Comparison of ENCODE assay signal across 9 cellular contexts in the genomic region with DNA sequence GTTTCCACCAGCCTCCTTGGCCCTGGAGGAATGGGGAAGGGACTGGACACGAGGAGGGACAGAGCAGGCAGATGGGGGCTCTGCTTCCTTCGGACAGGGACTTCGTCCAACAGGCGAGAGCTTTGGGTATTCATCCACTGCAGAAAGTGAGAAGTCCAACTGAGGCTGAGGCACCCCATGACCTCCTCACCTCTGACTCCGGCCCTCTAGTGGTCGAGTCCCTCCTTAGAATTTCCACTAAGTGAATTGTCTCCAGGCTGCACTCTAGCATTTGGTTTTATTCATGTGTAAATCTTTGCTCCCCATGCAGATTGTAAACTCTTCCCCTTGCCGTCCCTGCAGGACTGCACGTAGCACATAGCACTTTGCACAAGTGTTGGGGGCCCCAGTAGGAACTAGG. TPM values are rescaled to one million over a fixed set of nuclear protein-coding genes. Genes with fewer than 3 reads are reported as not detected.
DNase-seq lines count a peak whose midpoint lies in the region; FAIRE-seq and TF ChIP-seq lines count a peak whose summit lies in the region.
"Had no signal": no experiment of that assay in that cellular context is flagged by ENCODE, and none has a peak within 500 bp of the region (broad histone marks: within the 10 kb centered on the region; RNA-seq: fewer than 3 reads in every experiment).

No MANE protein-coding gene starts in this region.

- H3K4me3 Mint-ChIP-seq in HFFc6 = no peak overlapping the region
- no peak overlapping the region for H3K4me3 Mint-ChIP-seq in activated naive CD4-positive, alpha-beta T cell treated with anti-CD3 and anti-CD28 coated beads, Interleukin-2, amount 10 ng/mL, durations not matched to agents 7 days and 5 days

- H3K36me3 Mint-ChIP-seq in HFFc6 (ENCODE audit: low read depth) = peaks cover 31% of the 10 kb centered on the region
- peaks cover 18% of the 10 kb centered on the region for H3K36me3 Mint-ChIP-seq in activated naive CD4-positive, alpha-beta T cell treated with anti-CD3 and anti-CD28 coated beads, Interleukin-2, amount 10 ng/mL, durations not matched to agents 7 days and 5 days

- no peaks in the 10 kb centered on the region for H3K36me3 ChIP-seq in liver (ENCODE audit: control insufficient read depth in 4 of 4, insufficient read depth in 3 of 4, low read depth in 1 of 4, low read length in 3 of 4)

- DNase-seq in AG04450 (ENCODE audit: low read depth, low spot score) (no peak), HFFc6 (no peak), SHP77 treated with DMSO at 0.1 percent for 48 hours (lab: John Stamatoyannopoulos, UW) (no peak), NOMO-1 treated with dmso at 0.1 percent for 144 hours (lab: John Stamatoyannopoulos, UW; ENCODE audit: unreplicated experiment) (no peak), COR-L47 (lab: John Stamatoyannopoulos, UW) (no peak), GM12891 (ENCODE audit: insufficient read length, low spot score) (no peak)
- DNase-seq in activated naive CD4-positive, alpha-beta T cell treated with anti-CD3 and anti-CD28 coated beads, Interleukin-2, amount 10 ng/mL, durations not matched to agents 7 days and 5 days = peak; percentile 54
- DNase-seq: MG63 had no signal

- no peaks in the 10 kb centered on the region for H3K4me1 ChIP-seq in liver (ENCODE audit: control insufficient read depth in 4 of 4, insufficient read depth in 4 of 4, low read length in 3 of 4)

- H3K9me3 ChIP-seq in AG04450 (ENCODE audit: control insufficient read depth, insufficient read depth, low read length) (peaks cover 3% of the 10 kb centered on the region; the same call in 1 of the 2 replicates), liver (ENCODE audit: control insufficient read depth in 4 of 4, low read length in 3 of 4) (peaks cover 0 to 5% (median 0%) of the 10 kb centered on the region in 4 donors)
- H3K9me3 ChIP-seq: MG63 had no signal

- WGBS in liver = 84% methylated on average over 8 of the region's 8 CpGs

- H3K9ac ChIP-seq in liver (ENCODE audit: low read depth in 1 of 2, low read length in 2 of 2) = no peak overlapping the region

- H3K9me3 Mint-ChIP-seq in HFFc6 = peaks cover 6% of the 10 kb centered on the region; the same call in 1 of the 2 replicates
- H3K9me3 Mint-ChIP-seq in activated naive CD4-positive, alpha-beta T cell treated with anti-CD3 and anti-CD28 coated beads, Interleukin-2, amount 10 ng/mL, durations not matched to agents 7 days and 5 days = peaks cover 16% of the 10 kb centered on the region

- H3K27ac Mint-ChIP-seq in HFFc6 = no peak overlapping the region
- no peak overlapping the region for H3K27ac Mint-ChIP-seq in activated naive CD4-positive, alpha-beta T cell treated with anti-CD3 and anti-CD28 coated beads, Interleukin-2, amount 10 ng/mL, durations not matched to agents 7 days and 5 days

- TF ChIP-seq POLR2A in GM12891 (IDR thresholded peaks at IDR 0.05; ENCODE audit: low read depth, low read length) = no peak

- H3K27me3 ChIP-seq in AG04450 (ENCODE audit: control insufficient read depth, insufficient read depth, low read length) (no peaks in the 10 kb centered on the region), liver (ENCODE audit: control insufficient read depth in 4 of 4, insufficient read depth in 4 of 4, low read length in 3 of 4) (no peaks in the 10 kb centered on the region)
- H3K27me3 ChIP-seq: MG63 had no signal

- CTCF ChIA-PET in AG04450 (lab: Charles Lee) = interaction anchor here (1.2 kb wide), 1 partner anchor 10 kb away, joined by 3 read pairs; no protein-coding TSS in a partner anchor
- CTCF ChIA-PET in activated naive CD4-positive, alpha-beta T cell treated with anti-CD3 and anti-CD28 coated beads, Interleukin-2, amount 10 ng/mL, durations not matched to agents 7 days and 5 days (lab: Charles Lee) = interaction anchor here (0.9 to 1.6 kb wide), 6 partner anchors 13 to 78 kb away, joined by 3 to 7 read pairs (median 3); no protein-coding TSS in a partner anchor

- POLR2A ChIA-PET in AG04450 (lab: Yijun Ruan, JAX) = no interaction called here

- TF ChIP-seq CTCF in AG04450 (IDR thresholded peaks at IDR 0.05; ENCODE audit: low read depth, low read length) (peak; percentile 28; the same call in 1 of the 2 replicates), HFFc6 (IDR thresholded peaks at IDR 0.05) (peak; percentile 77), liver (IDR thresholded peaks at IDR 0.05; ENCODE audit: low read depth, low read length, missing input control) (peak; percentile 16)

- H3K4me3 ChIP-seq in AG04450 (ENCODE audit: low read depth, low read length) = no peak overlapping the region
- H3K4me3 ChIP-seq in liver (ENCODE audit: low read depth in 1 of 3, low read length in 3 of 3) = no peak overlapping the region
- H3K4me3 ChIP-seq: MG63 had no signal

- peak in 1 of 2 donors; percentile 43 for TF ChIP-seq RAD21 in liver (IDR thresholded peaks at IDR 0.05)

- H3K4me1 Mint-ChIP-seq in HFFc6 (ENCODE audit: low read depth) = peaks cover 13% of the 10 kb centered on the region
- H3K4me1 Mint-ChIP-seq in activated naive CD4-positive, alpha-beta T cell treated with anti-CD3 and anti-CD28 coated beads, Interleukin-2, amount 10 ng/mL, durations not matched to agents 7 days and 5 days = peaks cover 32% of the 10 kb centered on the region

- FAIRE-seq in GM12891 (lab: Jason Lieb, UNC) = no peak

- no peaks in the 10 kb centered on the region; the same call in 1 of the 2 replicates for H3K27me3 Mint-ChIP-seq in HFFc6 (ENCODE audit: insufficient read depth)
- no peaks in the 10 kb centered on the region for H3K27me3 Mint-ChIP-seq in activated naive CD4-positive, alpha-beta T cell treated with anti-CD3 and anti-CD28 coated beads, Interleukin-2, amount 10 ng/mL, durations not matched to agents 7 days and 5 days

- H3K27ac ChIP-seq in AG04450 (ENCODE audit: low read depth, low read length) (no peak overlapping the region), liver (ENCODE audit: low read depth in 1 of 2, low read length in 2 of 2) (no peak overlapping the region)

TF ChIP-seq in liver, 16 proteins besides CTCF, POLR2A, EP300 and RAD21 (continues in another document):
- TF ChIP-seq FOXA1 (IDR thresholded peaks at IDR 0.05) (no peak), NR2F2 (IDR thresholded peaks at IDR 0.05) (no peak), RXRA (IDR thresholded peaks at IDR 0.05) (no peak), HNF4A (conservative IDR thresholded peaks at IDR 0.05) (no peak), GABPA (IDR thresholded peaks at IDR 0.05 in 1 of 2, conservative IDR thresholded peaks at IDR 0.05 in 1 of 2) (no peak), SP1 (IDR thresholded peaks at IDR 0.05) (no peak), JUND (IDR thresholded peaks at IDR 0.05) (no peak), TAF1 (conservative IDR thresholded peaks at IDR 0.05) (no peak)

TF ChIP-seq in GM12891, 5 proteins besides CTCF, POLR2A, EP300 and RAD21:
- TF ChIP-seq PAX5 (IDR thresholded peaks at IDR 0.05; ENCODE audit: insufficient read depth, low read length, severe bottlenecking) (no peak), POU2F2 (IDR thresholded peaks at IDR 0.05; ENCODE audit: low read depth, low read length) (no peak; the same call in 1 of the 2 replicates), SPI1 (IDR thresholded peaks at IDR 0.05; ENCODE audit: low read depth, low read length) (no peak)

RNA-seq across cellular contexts. Expression of a gene that starts 12.6 kb away (rescaled TPM):
- polyA plus RNA-seq in AG04450 (2011; rRNA removed) = 4.5 and 6.1 TPM in 2 replicates
- 4.8 TPM in 2 replicates for polyA minus RNA-seq in AG04450 (2011; rRNA and poly(A)+ RNA removed)
- 1 to 10 TPM; 4.0 to 4.7 (median 4.3) TPM for total RNA-seq in HFFc6 (2021; fragmentation: NEBNext Ultra II Directional; extraction: Animal tissue kit (Norgen Biotek cat#: 25700))
- 1 to 10 TPM; 1.3 to 2.8 TPM for total RNA-seq in liver
- 1 to 10 TPM; 1.4 to 3.6 TPM for polyA plus RNA-seq in liver
- 4.9 TPM for polyA plus RNA-seq in GM12891 (2012; ENCODE audit: low read depth, missing spikeins)

RNA-seq across cellular contexts. Expression of a gene that starts 12.7 kb away (rescaled TPM):
- polyA plus RNA-seq in AG04450 (2011; rRNA removed) (82.0 and 98.8 TPM in 2 replicates), liver (10 to 100 TPM in 1 of 2 donors, 1 to 10 TPM in 1; 6.4 to 12.5 TPM)
- polyA minus RNA-seq in AG04450 (2011; rRNA and poly(A)+ RNA removed) = 36.3 and 49.3 TPM in 2 replicates
- total RNA-seq in HFFc6 (2021; fragmentation: NEBNext Ultra II Directional; extraction: Animal tissue kit (Norgen Biotek cat#: 25700)) = 10 to 100 TPM; 68.9 to 97.7 (median 90.2) TPM
- total RNA-seq in liver = 10 to 100 TPM; 11.0 to 13.5 TPM
- polyA plus RNA-seq in GM12891 (2012; ENCODE audit: low read depth, missing spikeins) = 12.6 TPM

Comparison
In these comparisons a context has a peak if more than half of its experiments do, and no peak if none do; other contexts are left out.
1. CTCF ChIP-seq: peak in every context shown above with its lines; median percentile 77 in HFFc6; 28 in AG04450; 16 in liver.
2. RNA of a gene that starts 12.7 kb away (total RNA-seq): 68.9 to 97.7 TPM in HFFc6; 11.0 to 13.5 TPM in liver; every median in the first group is over 4 times any median in the second.